In the genomic region with DNA sequence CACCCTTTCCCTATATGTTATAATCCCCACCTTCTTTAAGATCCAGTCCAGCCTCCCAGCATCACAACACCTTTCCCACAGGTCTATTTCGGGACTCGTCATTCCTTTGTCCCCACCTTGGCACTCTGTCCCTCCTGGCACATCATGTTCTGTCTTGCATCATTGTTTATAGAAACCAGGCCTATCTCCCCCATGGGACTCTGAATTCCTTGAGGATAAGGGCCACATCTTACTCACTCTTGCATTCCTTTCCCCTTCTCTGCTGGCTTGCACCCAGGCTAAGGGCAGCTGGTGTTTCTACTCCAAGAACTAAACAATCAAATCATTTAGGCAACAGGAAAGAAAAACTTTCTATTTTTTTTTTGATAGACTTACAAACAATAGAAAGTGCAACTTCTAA, we compare ENCODE assay signal across 10 cellular contexts.
A peak's percentile ranks its signal among the peaks of the same experiment; 100 is the strongest.
DNase-seq lines count a peak whose midpoint lies in the region; TF ChIP-seq lines count a peak whose summit lies in the region.
"Had no signal": no experiment of that assay in that cellular context is flagged by ENCODE, and none has a peak within 500 bp of the region (broad histone marks: within the 10 kb centered on the region; RNA-seq: fewer than 3 reads in every experiment).

No MANE protein-coding gene starts in this region.

- no peak for TF ChIP-seq CTCF in AG09309 (IDR thresholded peaks at IDR 0.05; ENCODE audit: control insufficient read depth, insufficient read depth, low read depth, low read length, missing control alignments)
- no peak for TF ChIP-seq CTCF in fibroblast of the aortic adventitia (IDR thresholded peaks at IDR 0.05; ENCODE audit: insufficient read depth, low read length)
- TF ChIP-seq CTCF in neutrophil (IDR thresholded peaks at IDR 0.05), result no peak

- H3K27me3 ChIP-seq in SJSA1 (replicated peaks) (no peaks in the 10 kb centered on the region), neutrophil (no peaks in the 10 kb centered on the region)
- H3K27me3 ChIP-seq: BLaER1 had no signal

- DNase-seq in AG09309 (ENCODE audit: low read depth) (peak; percentile 50), SJSA1 (ENCODE audit: low read depth in 1 of 2, low spot score in 2 of 2) (peak; percentile 42 to 49), fibroblast of the aortic adventitia (ENCODE audit: low read depth) (peak; percentile 96), GM19240 (ENCODE audit: insufficient read length, low spot score) (no peak), HK-2 (ENCODE audit: unreplicated experiment) (no peak)
- no peak for DNase-seq in stimulated activated CD4-positive, alpha-beta T cell treated with anti-CD3 and anti-CD28 coated beads, Interleukin-1b, Interleukin-23, amount 100 ng/mL, for 48 hours
- DNase-seq in stimulated activated CD4-positive, alpha-beta T cell treated with anti-CD3 and anti-CD28 coated beads, Interleukin-4, amount 100 ng/mL, for 4 hours, result no peak
- DNase-seq: activated T-cell treated with anti-CD3 and anti-CD28 coated beads, Interleukin-2, amount 50 U/mL, for 1 hour had no signal

- H3K4me3 ChIP-seq in AG09309 (ENCODE audit: control insufficient read depth, low read depth, low read length) (no peak overlapping the region), SJSA1 (no peak overlapping the region), fibroblast of the aortic adventitia (ENCODE audit: low read depth, low read length) (no peak overlapping the region), neutrophil (ENCODE audit: low read depth in 1 of 2, low read length in 1 of 2) (no peak overlapping the region)
- H3K4me3 ChIP-seq: BLaER1 had no signal

- H3K9me3 ChIP-seq in SJSA1 (replicated peaks) (no peaks in the 10 kb centered on the region), neutrophil (no peaks in the 10 kb centered on the region)
- H3K9me3 ChIP-seq: BLaER1 had no signal

- H3K36me3 ChIP-seq in SJSA1 (no peaks in the 10 kb centered on the region), neutrophil (no peaks in the 10 kb centered on the region)
- H3K36me3 ChIP-seq: BLaER1 had no signal

- H3K27ac ChIP-seq in SJSA1, result no peak overlapping the region
- peak overlapping the region; percentile 82 for H3K27ac ChIP-seq in neutrophil
- H3K27ac ChIP-seq: BLaER1 had no signal

- peaks cover 11% of the 10 kb centered on the region for H3K4me1 ChIP-seq in SJSA1 (replicated peaks)
- peaks cover 84 to 86% of the 10 kb centered on the region in 2 experiments for H3K4me1 ChIP-seq in neutrophil (ENCODE audit: control insufficient read depth in 1 of 2, insufficient read depth in 1 of 2, low read depth in 1 of 2, low read length in 1 of 2)

Comparison
In these comparisons a context has a peak if more than half of its experiments do, and no peak if none do; other contexts are left out.
1. DNase-seq: peak in AG09309 (single experiment), SJSA1 (2 of 2) and fibroblast of the aortic adventitia (single experiment); none in GM19240 (single experiment), HK-2 (single experiment), stimulated activated CD4-positive, alpha-beta T cell treated with anti-CD3 and anti-CD28 coated beads, Interleukin-1b, Interleukin-23, amount 100 ng/mL, for 48 hours (single experiment) and stimulated activated CD4-positive, alpha-beta T cell treated with anti-CD3 and anti-CD28 coated beads, Interleukin-4, amount 100 ng/mL, for 4 hours (0 of 2).